ENCODE assay signal across 1 cellular context in the genomic region with DNA sequence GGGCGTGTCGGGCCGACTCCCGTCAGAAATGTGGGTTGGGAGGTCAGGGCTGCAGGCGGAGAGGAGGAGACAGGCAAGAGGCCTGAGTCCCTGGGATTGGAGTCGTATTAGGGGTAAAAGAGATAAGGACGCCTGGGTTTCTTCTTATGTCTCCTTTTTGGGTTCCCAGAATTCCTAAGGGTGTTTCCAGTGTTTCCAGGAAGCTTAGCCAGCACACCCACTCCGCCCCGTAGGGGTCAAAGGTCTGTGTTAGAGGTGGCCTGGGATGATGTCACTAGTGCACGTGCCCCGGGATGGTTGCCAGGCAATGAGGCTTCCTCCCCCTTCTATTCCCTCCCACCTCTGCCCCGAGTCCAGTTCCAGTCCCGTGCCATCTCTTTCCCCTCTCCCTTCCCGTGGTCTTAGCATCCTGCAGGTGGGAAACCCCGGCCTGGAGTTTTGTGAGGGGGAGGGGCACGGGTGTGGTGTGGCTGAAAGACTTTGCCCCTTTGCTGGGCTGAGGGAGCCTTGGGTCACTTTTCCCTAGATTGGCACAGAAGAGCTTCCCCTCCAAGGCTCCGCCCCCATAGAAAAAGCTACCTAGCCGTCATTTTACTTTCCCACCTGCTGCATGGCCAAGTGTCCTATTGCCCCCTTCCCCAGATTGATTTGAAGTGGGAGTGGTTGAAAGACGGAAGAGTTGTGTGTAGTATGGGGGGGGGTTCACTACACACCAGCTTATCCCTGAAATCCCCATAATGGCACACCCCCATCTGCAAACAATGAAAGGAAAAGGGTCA.
TF ChIP-seq lines count a peak whose summit lies in the region.

No MANE protein-coding gene starts in this region.

TF ChIP-seq in K562, 482 proteins besides CTCF, POLR2A, EP300 and RAD21 (continued from another document and continues in another):
- TF ChIP-seq, protein P1, sequence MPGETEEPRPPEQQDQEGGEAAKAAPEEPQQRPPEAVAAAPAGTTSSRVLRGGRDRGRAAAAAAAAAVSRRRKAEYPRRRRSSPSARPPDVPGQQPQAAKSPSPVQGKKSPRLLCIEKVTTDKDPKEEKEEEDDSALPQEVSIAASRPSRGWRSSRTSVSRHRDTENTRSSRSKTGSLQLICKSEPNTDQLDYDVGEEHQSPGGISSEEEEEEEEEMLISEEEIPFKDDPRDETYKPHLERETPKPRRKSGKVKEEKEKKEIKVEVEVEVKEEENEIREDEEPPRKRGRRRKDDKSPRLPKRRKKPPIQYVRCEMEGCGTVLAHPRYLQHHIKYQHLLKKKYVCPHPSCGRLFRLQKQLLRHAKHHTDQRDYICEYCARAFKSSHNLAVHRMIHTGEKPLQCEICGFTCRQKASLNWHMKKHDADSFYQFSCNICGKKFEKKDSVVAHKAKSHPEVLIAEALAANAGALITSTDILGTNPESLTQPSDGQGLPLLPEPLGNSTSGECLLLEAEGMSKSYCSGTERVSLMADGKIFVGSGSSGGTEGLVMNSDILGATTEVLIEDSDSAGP (CRISPR knock-in tag; IDR thresholded peaks at IDR 0.05), result peak; percentile 84
- TF ChIP-seq SRSF3 (IDR thresholded peaks at IDR 0.05; ENCODE audit: insufficient read depth, low read length), result no peak
- TF ChIP-seq SREBF2 (CRISPR knock-in tag; IDR thresholded peaks at IDR 0.05), result no peak
- no peak for TF ChIP-seq TAF15 (IDR thresholded peaks at IDR 0.05; ENCODE audit: low read depth, low read length)
- TF ChIP-seq ZNF695 (CRISPR knock-in tag; IDR thresholded peaks at IDR 0.05), result no peak
- no peak for TF ChIP-seq IRF2 (CRISPR knock-in tag; IDR thresholded peaks at IDR 0.05)
- no peak for TF ChIP-seq ZNF217 (CRISPR knock-in tag; IDR thresholded peaks at IDR 0.05)
- no peak for TF ChIP-seq NCOA6 (IDR thresholded peaks at IDR 0.05)
- TF ChIP-seq CEBPB (tag; IDR thresholded peaks at IDR 0.05), result no peak
- TF ChIP-seq SMARCE1 (IDR thresholded peaks at IDR 0.05), result no peak
- TF ChIP-seq DIDO1 (tag; IDR thresholded peaks at IDR 0.05; ENCODE audit: low read depth), result peak; percentile 67; the same call in 1 of the 2 replicates
- TF ChIP-seq HDAC6 (IDR thresholded peaks at IDR 0.05; ENCODE audit: low read depth, low read length), result no peak
- TF ChIP-seq, protein P2, sequence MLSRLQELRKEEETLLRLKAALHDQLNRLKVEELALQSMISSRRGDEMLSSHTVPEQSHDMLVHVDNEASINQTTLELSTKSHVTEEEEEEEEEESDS (CRISPR knock-in tag; IDR thresholded peaks at IDR 0.05), result no peak
- no peak for TF ChIP-seq NR3C1 (CRISPR knock-in tag; IDR thresholded peaks at IDR 0.05)
- 0 out of 2 replicates have a peak, but pooled peaks have one; percentile 61 for TF ChIP-seq PREB (CRISPR knock-in tag; IDR thresholded peaks at IDR 0.05)
- no peak for TF ChIP-seq RBBP5 (IDR thresholded peaks at IDR 0.05; ENCODE audit: borderline replicate concordance, insufficient read depth, low read length, poor library complexity, severe bottlenecking)
- TF ChIP-seq CCNT2 (IDR thresholded peaks at IDR 0.05; ENCODE audit: borderline replicate concordance, extremely low read depth, insufficient read length, low read depth, low read length), result peak; percentile 22
- TF ChIP-seq CXXC5 (CRISPR knock-in tag; IDR thresholded peaks at IDR 0.05), result peak; percentile 79
- no peak for TF ChIP-seq NFATC3 (IDR thresholded peaks at IDR 0.05)
- TF ChIP-seq SIX5 (IDR thresholded peaks at IDR 0.05; ENCODE audit: borderline replicate concordance in 1 of 2, insufficient read depth in 1 of 2, low read depth in 1 of 2, low read length in 2 of 2), result no peak
- no peak for TF ChIP-seq ZNF77 (CRISPR knock-in tag; IDR thresholded peaks at IDR 0.05)
- no peak for TF ChIP-seq PRPF4 (IDR thresholded peaks at IDR 0.05; ENCODE audit: insufficient read depth, low read depth, low read length, poor library complexity, severe bottlenecking)
- TF ChIP-seq DPF2 (IDR thresholded peaks at IDR 0.05), result peak; percentile 44; the same call in 1 of the 2 replicates
- TF ChIP-seq CHD7 (IDR thresholded peaks at IDR 0.05; ENCODE audit: low read depth, low read length), result no peak
- peak; percentile 55; the same call in 1 of the 2 replicates for TF ChIP-seq GABPB1 (CRISPR knock-in tag; IDR thresholded peaks at IDR 0.05)
- 0 out of 2 replicates have a peak, but pooled peaks have one; percentile 69 for TF ChIP-seq ZNF589 (CRISPR knock-in tag; IDR thresholded peaks at IDR 0.05; ENCODE audit: low read depth)
- no peak for TF ChIP-seq BRF1 (IDR thresholded peaks at IDR 0.05; ENCODE audit: borderline replicate concordance, extremely low read depth, insufficient read length)
- TF ChIP-seq, protein P3, sequence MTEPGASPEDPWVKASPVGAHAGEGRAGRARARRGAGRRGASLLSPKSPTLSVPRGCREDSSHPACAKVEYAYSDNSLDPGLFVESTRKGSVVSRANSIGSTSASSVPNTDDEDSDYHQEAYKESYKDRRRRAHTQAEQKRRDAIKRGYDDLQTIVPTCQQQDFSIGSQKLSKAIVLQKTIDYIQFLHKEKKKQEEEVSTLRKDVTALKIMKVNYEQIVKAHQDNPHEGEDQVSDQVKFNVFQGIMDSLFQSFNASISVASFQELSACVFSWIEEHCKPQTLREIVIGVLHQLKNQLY (CRISPR knock-in tag; conservative IDR thresholded peaks at IDR 0.05), result no peak
- TF ChIP-seq, protein P4, sequence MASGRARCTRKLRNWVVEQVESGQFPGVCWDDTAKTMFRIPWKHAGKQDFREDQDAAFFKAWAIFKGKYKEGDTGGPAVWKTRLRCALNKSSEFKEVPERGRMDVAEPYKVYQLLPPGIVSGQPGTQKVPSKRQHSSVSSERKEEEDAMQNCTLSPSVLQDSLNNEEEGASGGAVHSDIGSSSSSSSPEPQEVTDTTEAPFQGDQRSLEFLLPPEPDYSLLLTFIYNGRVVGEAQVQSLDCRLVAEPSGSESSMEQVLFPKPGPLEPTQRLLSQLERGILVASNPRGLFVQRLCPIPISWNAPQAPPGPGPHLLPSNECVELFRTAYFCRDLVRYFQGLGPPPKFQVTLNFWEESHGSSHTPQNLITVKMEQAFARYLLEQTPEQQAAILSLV (tag; IDR thresholded peaks at IDR 0.05), result no peak
- no peak for TF ChIP-seq NBN (IDR thresholded peaks at IDR 0.05; ENCODE audit: low read depth)
- TF ChIP-seq NR2F6 (CRISPR knock-in tag; IDR thresholded peaks at IDR 0.05), result no peak
- TF ChIP-seq, protein P5, sequence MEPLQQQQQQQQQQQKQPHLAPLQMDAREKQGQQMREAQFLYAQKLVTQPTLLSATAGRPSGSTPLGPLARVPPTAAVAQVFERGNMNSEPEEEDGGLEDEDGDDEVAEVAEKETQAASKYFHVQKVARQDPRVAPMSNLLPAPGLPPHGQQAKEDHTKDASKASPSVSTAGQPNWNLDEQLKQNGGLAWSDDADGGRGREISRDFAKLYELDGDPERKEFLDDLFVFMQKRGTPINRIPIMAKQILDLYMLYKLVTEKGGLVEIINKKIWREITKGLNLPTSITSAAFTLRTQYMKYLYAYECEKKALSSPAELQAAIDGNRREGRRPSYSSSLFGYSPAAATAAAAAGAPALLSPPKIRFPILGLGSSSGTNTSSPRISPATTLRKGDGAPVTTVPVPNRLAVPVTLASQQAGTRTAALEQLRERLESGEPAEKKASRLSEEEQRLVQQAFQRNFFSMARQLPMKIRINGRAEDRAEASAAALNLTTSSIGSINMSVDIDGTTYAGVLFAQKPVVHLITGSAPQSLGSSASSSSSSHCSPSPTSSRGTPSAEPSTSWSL (CRISPR knock-in tag; IDR thresholded peaks at IDR 0.05; ENCODE audit: borderline replicate concordance), result no peak
- peak; percentile 57 to 96; a peak in 2 of 4 replicates for TF ChIP-seq SIN3A (IDR thresholded peaks at IDR 0.05; ENCODE audit: borderline replicate concordance in 2 of 2, control insufficient read depth in 1 of 2, low read depth in 2 of 2, low read length in 2 of 2)
- TF ChIP-seq U2AF1 (optimal IDR thresholded peaks at IDR 0.05; ENCODE audit: low read depth, low read length), result no peak
- TF ChIP-seq ZBTB43 (CRISPR knock-in tag; IDR thresholded peaks at IDR 0.05), result no peak
- TF ChIP-seq ZNF644 (tag; IDR thresholded peaks at IDR 0.05; ENCODE audit: low read depth), result no peak
- no peak for TF ChIP-seq PHTF2 (CRISPR knock-in tag; IDR thresholded peaks at IDR 0.05)
